ENCODE assay signal across 27 cellular contexts in the genomic region with DNA sequence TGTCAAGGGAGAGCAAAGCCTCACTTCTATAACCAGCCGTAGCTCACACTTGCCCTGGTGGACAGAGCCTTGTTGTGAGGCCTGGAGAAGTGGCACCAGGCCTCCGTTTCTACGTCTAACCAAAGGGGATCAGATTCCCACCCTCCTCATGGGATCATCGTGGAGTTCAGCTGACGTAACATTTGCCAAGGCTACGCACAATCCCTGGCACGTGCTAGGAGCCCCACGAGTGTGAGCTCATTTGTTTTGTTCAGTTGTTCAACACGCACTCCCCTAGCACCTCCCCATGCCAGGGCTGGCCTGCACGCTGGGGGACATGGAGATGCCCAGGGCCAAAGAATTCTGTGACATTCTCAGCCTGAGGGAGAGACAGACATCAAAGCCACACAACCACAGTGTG. TPM values are rescaled to one million over a fixed set of nuclear protein-coding genes. Genes with fewer than 3 reads are reported as not detected.
"Had no signal": no experiment of that assay in that cellular context is flagged by ENCODE, and none has a peak within 500 bp of the region (broad histone marks: within the 10 kb centered on the region; RNA-seq: fewer than 3 reads in every experiment).

No MANE protein-coding gene starts in this region.

- H3K27ac ChIP-seq: body of pancreas had no signal

- H3K27ac Mint-ChIP-seq: activated B cell treated with CpG ODN at 0.5 μM for 24 hours; activated CD4-positive, alpha-beta T cell treated with anti-CD3 and anti-CD28 coated beads, Interleukin-2, amount 10 ng/mL, durations not matched to agents 24 days and 14 days; activated CD8-positive, alpha-beta memory T cell treated with anti-CD3 and anti-CD28 coated beads, Interleukin-2, amount 10 ng/mL, durations not matched to agents 7 days and 5 days; activated naive CD4-positive, alpha-beta T cell treated with anti-CD3 and anti-CD28 coated beads, Interleukin-2, amount 50 U/mL, for 24 hours; activated T-cell treated with anti-CD3 and anti-CD28 coated beads, Interleukin-2, amount 50 U/mL, for 24 hours; activated T-helper 1 cell treated with anti-CD3 and anti-CD28 coated beads, Interleukin-12 subunit alpha, Interleukin-12 subunit beta, Interleukin-2, Interleukin-4 antibody, amounts not matched to agents 30 ng/mL and 10 ng/mL and 1 ng/mL, durations not matched to agents 14 hours and 24 hours and 36 hours; T-helper 17 cell had no signal

- H3K9me3 Mint-ChIP-seq: activated B cell treated with CpG ODN at 0.5 μM for 24 hours; activated CD4-positive, alpha-beta T cell treated with anti-CD3 and anti-CD28 coated beads, Interleukin-2, amount 10 ng/mL, durations not matched to agents 24 days and 14 days; activated naive CD4-positive, alpha-beta T cell treated with anti-CD3 and anti-CD28 coated beads, Interleukin-2, amount 50 U/mL, for 24 hours; activated T-cell treated with anti-CD3 and anti-CD28 coated beads, Interleukin-2, amount 50 U/mL, for 24 hours; activated T-helper 1 cell treated with anti-CD3 and anti-CD28 coated beads, Interleukin-12 subunit alpha, Interleukin-12 subunit beta, Interleukin-2, Interleukin-4 antibody, amounts not matched to agents 30 ng/mL and 10 ng/mL and 1 ng/mL, durations not matched to agents 14 hours and 24 hours and 36 hours had no signal

- H3K36me3 Mint-ChIP-seq: activated CD8-positive, alpha-beta memory T cell treated with anti-CD3 and anti-CD28 coated beads, Interleukin-2, amount 10 ng/mL, durations not matched to agents 7 days and 5 days; activated naive CD4-positive, alpha-beta T cell treated with anti-CD3 and anti-CD28 coated beads, Interleukin-2, amount 50 U/mL, for 24 hours had no signal

- H3K4me3 Mint-ChIP-seq: activated B cell treated with CpG ODN at 0.5 μM for 24 hours; activated CD4-positive, alpha-beta T cell treated with anti-CD3 and anti-CD28 coated beads, Interleukin-2, amount 10 ng/mL, durations not matched to agents 24 days and 14 days; activated CD8-positive, alpha-beta memory T cell treated with anti-CD3 and anti-CD28 coated beads, Interleukin-2, amount 10 ng/mL, durations not matched to agents 7 days and 5 days; activated naive CD4-positive, alpha-beta T cell treated with anti-CD3 and anti-CD28 coated beads, Interleukin-2, amount 50 U/mL, for 24 hours; activated T-cell treated with anti-CD3 and anti-CD28 coated beads, Interleukin-2, amount 50 U/mL, for 24 hours; activated T-helper 1 cell treated with anti-CD3 and anti-CD28 coated beads, Interleukin-12 subunit alpha, Interleukin-12 subunit beta, Interleukin-2, Interleukin-4 antibody, amounts not matched to agents 30 ng/mL and 10 ng/mL and 1 ng/mL, durations not matched to agents 14 hours and 24 hours and 36 hours; T-helper 17 cell had no signal

- DNase-seq: activated B cell treated with CpG ODN at 0.5 μM for 24 hours; activated CD4-positive, alpha-beta T cell treated with anti-CD3 and anti-CD28 coated beads for 1 hour; activated CD4-positive, alpha-beta T cell treated with anti-CD3 and anti-CD28 coated beads, Interleukin-2, amount 10 ng/mL, durations not matched to agents 24 days and 14 days; activated CD4-positive, alpha-beta T cell treated with anti-CD3 and anti-CD28 coated beads, Interleukin-2, amount 50 U/mL, for 48 hours; activated CD8-positive, alpha-beta memory T cell treated with anti-CD3 and anti-CD28 coated beads, Interleukin-2, amount 10 ng/mL, durations not matched to agents 7 days and 5 days; activated effector memory CD4-positive, alpha-beta T cell treated with Interleukin-2 at 50 U/mL for 16 hours; activated naive CD4-positive, alpha-beta T cell; activated T-cell treated with anti-CD3 and anti-CD28 coated beads, Interleukin-2, amount 50 U/mL, for 24 hours; aorta; body of pancreas; KBM-7; NCI-H1048; NCI-H1930; NCI-H2171 treated with DMSO at 0.1 percent for 48 hours; NCI-H226; NCI-H510A; NCI-H526 treated with DMSO at 0.1 percent for 48 hours; NCI-H82; PC-3; SIG-M5; T-helper 17 cell; T-helper 9 cell had no signal

- H3K4me3 ChIP-seq: body of pancreas had no signal

- H3K4me1 Mint-ChIP-seq: activated CD4-positive, alpha-beta T cell treated with anti-CD3 and anti-CD28 coated beads, Interleukin-2, amount 10 ng/mL, durations not matched to agents 24 days and 14 days; activated CD8-positive, alpha-beta memory T cell treated with anti-CD3 and anti-CD28 coated beads, Interleukin-2, amount 10 ng/mL, durations not matched to agents 7 days and 5 days; activated naive CD4-positive, alpha-beta T cell treated with anti-CD3 and anti-CD28 coated beads, Interleukin-2, amount 50 U/mL, for 24 hours had no signal

- H3K9me3 ChIP-seq: body of pancreas had no signal

- FAIRE-seq: RCC 7860 had no signal

- ATAC-seq: activated CD8-positive, alpha-beta memory T cell treated with anti-CD3 and anti-CD28 coated beads, Interleukin-2, amount 10 ng/mL, durations not matched to agents 7 days and 5 days; body of pancreas; PC-3; T-helper 17 cell had no signal

RNA-seq across cellular contexts. Expression of a gene that starts 23.1 kb away (rescaled TPM):
- total RNA-seq: activated B cell treated with CpG ODN at 0.5 μM for 24 hours; activated CD4-positive, alpha-beta T cell treated with anti-CD3 and anti-CD28 coated beads, Interleukin-2, amount 10 ng/mL, durations not matched to agents 24 days and 14 days; activated CD8-positive, alpha-beta memory T cell treated with anti-CD3 and anti-CD28 coated beads, Interleukin-2, amount 10 ng/mL, durations not matched to agents 7 days and 5 days; activated T-helper 1 cell treated with anti-CD3 and anti-CD28 coated beads, Interleukin-12 subunit alpha, Interleukin-12 subunit beta, Interleukin-2, Interleukin-4 antibody, amounts not matched to agents 30 ng/mL and 10 ng/mL and 1 ng/mL, durations not matched to agents 14 hours and 24 hours and 36 hours; aorta; body of pancreas; LHCN-M2; M059J; PC-3; T-helper 17 cell had no signal
- polyA plus RNA-seq: aorta had no signal

RNA-seq across cellular contexts. Expression of a gene that starts 33.9 kb away (rescaled TPM):
- total RNA-seq: activated B cell treated with CpG ODN at 0.5 μM for 24 hours; activated CD4-positive, alpha-beta T cell treated with anti-CD3 and anti-CD28 coated beads, Interleukin-2, amount 10 ng/mL, durations not matched to agents 24 days and 14 days; activated CD8-positive, alpha-beta memory T cell treated with anti-CD3 and anti-CD28 coated beads, Interleukin-2, amount 10 ng/mL, durations not matched to agents 7 days and 5 days; activated T-helper 1 cell treated with anti-CD3 and anti-CD28 coated beads, Interleukin-12 subunit alpha, Interleukin-12 subunit beta, Interleukin-2, Interleukin-4 antibody, amounts not matched to agents 30 ng/mL and 10 ng/mL and 1 ng/mL, durations not matched to agents 14 hours and 24 hours and 36 hours; aorta; body of pancreas; LHCN-M2; PC-3; T-helper 17 cell had no signal
- polyA plus RNA-seq: aorta had no signal
